ENCODE assay signal across 17 cellular contexts in genomic region chr4:121009578-121010338, GRCh38.
"Had no signal": no experiment of that assay in that cellular context is flagged by ENCODE, and none has a peak within 500 bp of the region (broad histone marks: within the 10 kb centered on the region; RNA-seq: fewer than 3 reads in every experiment).

No MANE protein-coding gene starts in this region.

- H3K9me3 Mint-ChIP-seq: activated T-helper 2 cell treated with anti-CD3 and anti-CD28 coated beads, Interferon-gamma antibody, Interleukin-2, Interleukin-4, amounts not matched to agents 10 μg/mL and 5 μg/mL and 100 μg/mL, durations not matched to agents 14 hours and 24 hours and 36 hours; dendritic cell treated with granulocyte-macrophage colony-stimulating factor and Interleukin-4, amounts not matched to agents 40 ng/mL and 50 ng/mL, for 4 days; natural killer cell; stimulated activated effector memory CD8-positive, alpha-beta T cell treated with anti-CD3 and anti-CD28 coated beads, Interleukin-12 subunit alpha, Interleukin-12 subunit beta, amount 100 ng/mL, for 72 hours had no signal

- H3K36me3 Mint-ChIP-seq: natural killer cell; stimulated activated effector memory CD8-positive, alpha-beta T cell treated with anti-CD3 and anti-CD28 coated beads, Interleukin-12 subunit alpha, Interleukin-12 subunit beta, amount 100 ng/mL, for 72 hours had no signal

- H3K27me3 ChIP-seq: esophagus squamous epithelium, ovary, stomach had no signal

- H3K4me1 Mint-ChIP-seq: natural killer cell; stimulated activated effector memory CD8-positive, alpha-beta T cell treated with anti-CD3 and anti-CD28 coated beads, Interleukin-12 subunit alpha, Interleukin-12 subunit beta, amount 100 ng/mL, for 72 hours had no signal

- H3K36me3 ChIP-seq: esophagus squamous epithelium, ovary, stomach had no signal

- DNase-seq: activated CD4-positive, alpha-beta T cell treated with anti-CD3 and anti-CD28 coated beads, Interleukin-2, amount 50 U/mL, for 1 hour; activated naive CD4-positive, alpha-beta T cell treated with Interleukin-2 at 50 U/mL for 16 hours; effector CD8-positive, alpha-beta T cell; esophagus squamous epithelium; mesenchymal stem cell; natural killer cell; ovary; stimulated activated CD4-positive, alpha-beta T cell treated with anti-CD3 and anti-CD28 coated beads, Interleukin-4, amount 100 ng/mL, for 24 hours; stomach; T-helper 1 cell; T1000; trophoblast cell had no signal

- H3K9me3 ChIP-seq: esophagus squamous epithelium, ovary, stomach had no signal

- H3K4me3 ChIP-seq: esophagus squamous epithelium, ovary, stomach had no signal

- H3K27ac ChIP-seq: esophagus squamous epithelium, ovary, stomach had no signal

- H3K4me1 ChIP-seq: esophagus squamous epithelium, stomach had no signal

- ATAC-seq: activated CD4-positive, CD25-positive, alpha-beta regulatory T cell treated with anti-CD3 and anti-CD28 coated beads, Interleukin-2, amount 50 U/mL, for 24 hours; natural killer cell; sciatic nerve; stimulated activated effector memory CD8-positive, alpha-beta T cell treated with anti-CD3 and anti-CD28 coated beads, Interleukin-12 subunit alpha, Interleukin-12 subunit beta, amount 100 ng/mL, for 72 hours had no signal

- H3K27ac Mint-ChIP-seq: activated T-helper 2 cell treated with anti-CD3 and anti-CD28 coated beads, Interferon-gamma antibody, Interleukin-2, Interleukin-4, amounts not matched to agents 10 μg/mL and 5 μg/mL and 100 μg/mL, durations not matched to agents 14 hours and 24 hours and 36 hours; dendritic cell treated with granulocyte-macrophage colony-stimulating factor and Interleukin-4, amounts not matched to agents 40 ng/mL and 50 ng/mL, for 4 days; natural killer cell; stimulated activated effector memory CD8-positive, alpha-beta T cell treated with anti-CD3 and anti-CD28 coated beads, Interleukin-12 subunit alpha, Interleukin-12 subunit beta, amount 100 ng/mL, for 72 hours had no signal

- H3K27me3 Mint-ChIP-seq: dendritic cell treated with granulocyte-macrophage colony-stimulating factor and Interleukin-4, amounts not matched to agents 40 ng/mL and 50 ng/mL, for 4 days had no signal

- H3K4me3 Mint-ChIP-seq: dendritic cell treated with granulocyte-macrophage colony-stimulating factor and Interleukin-4, amounts not matched to agents 40 ng/mL and 50 ng/mL, for 4 days; natural killer cell; stimulated activated effector memory CD8-positive, alpha-beta T cell treated with anti-CD3 and anti-CD28 coated beads, Interleukin-12 subunit alpha, Interleukin-12 subunit beta, amount 100 ng/mL, for 72 hours had no signal
